9 cellular contexts compared by ENCODE assay signal in the genomic region with DNA sequence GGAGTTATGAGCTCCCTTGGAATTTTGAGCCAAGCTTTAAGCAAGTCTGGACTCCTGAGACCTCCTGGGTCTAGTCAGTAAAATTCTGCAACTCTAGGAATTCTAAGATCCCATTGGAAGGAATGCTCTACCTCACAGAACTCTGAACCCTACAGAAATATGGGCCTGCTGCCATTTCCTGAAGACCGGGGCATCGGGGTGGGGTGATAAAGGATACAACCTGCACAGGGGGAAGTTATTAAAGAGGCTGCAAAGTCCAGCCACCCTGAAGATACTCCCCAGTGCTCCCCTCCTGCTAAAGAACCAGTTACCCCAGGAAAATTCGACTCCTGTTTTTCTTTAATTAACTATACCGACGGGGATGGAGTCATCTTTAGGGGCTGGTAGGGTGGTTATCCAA. TPM values are rescaled to one million over a fixed set of nuclear protein-coding genes. Genes with fewer than 3 reads are reported as not detected.
DNase-seq lines count a peak whose midpoint lies in the region; ATAC-seq, FAIRE-seq and TF ChIP-seq lines count a peak whose summit lies in the region.
"Had no signal": no experiment of that assay in that cellular context is flagged by ENCODE, and none has a peak within 500 bp of the region (broad histone marks: within the 10 kb centered on the region; RNA-seq: fewer than 3 reads in every experiment).

No MANE protein-coding gene starts in this region.

- no peaks in the 10 kb centered on the region for H3K9me3 ChIP-seq in A549
- H3K9me3 ChIP-seq in adipocyte (ENCODE audit: control insufficient read depth, low read length): no peaks in the 10 kb centered on the region
- H3K9me3 ChIP-seq: BLaER1 had no signal

- no peak for TF ChIP-seq RAD21 in A549 (conservative IDR thresholded peaks at IDR 0.05 in 1 of 2, IDR thresholded peaks at IDR 0.05 in 1 of 2)

- ATAC-seq in A549 (no peak), memory B cell (ENCODE audit: low read depth) (no peak)

- peak overlapping the region; percentile 59 to 83 for H3K27ac ChIP-seq in A549
- H3K27ac ChIP-seq: BLaER1, foreskin keratinocyte had no signal

- DNase-seq in A549 (ENCODE audit: low read depth in 1 of 2, low spot score in 1 of 2): no peak
- DNase-seq in adipocyte (ENCODE audit: low read depth): no peak
- DNase-seq in memory B cell (ENCODE audit: low spot score in 2 of 2): no peak
- no peak for DNase-seq in GF-D8 (lab: John Stamatoyannopoulos, UW)
- DNase-seq in HCEC 1CT: no peak
- DNase-seq in iPS-NIHi11 (ENCODE audit: low spot score): no peak
- DNase-seq: SIG-M5 had no signal

- FAIRE-seq in A549 (lab: Jason Lieb, UNC): no peak

- TF ChIP-seq POLR2A in A549 (IDR thresholded peaks at IDR 0.05; ENCODE audit: low read length): no peak

- H3K4me3 ChIP-seq in A549: peak overlapping the region; percentile 39
- peak overlapping the region; percentile 98 for H3K4me3 ChIP-seq in adipocyte (ENCODE audit: low read length)
- H3K4me3 ChIP-seq: BLaER1 had no signal

- no peak for TF ChIP-seq EP300 in A549 (IDR thresholded peaks at IDR 0.05)

- no peak overlapping the region for H3K27ac Mint-ChIP-seq in memory B cell

- CTCF ChIA-PET in A549 (lab: Yijun Ruan, JAX): interaction anchor here (0.6 to 1.8 kb wide), 5 partner anchors 13 to 31 kb away, joined by 3 to 6 read pairs (median 4); a partner anchor contains a TSS

- peaks cover 27% of the 10 kb centered on the region for H3K4me1 Mint-ChIP-seq in memory B cell

- WGBS in A549 (ENCODE audit: missing lambda C conversion rate): 72% methylated on average over 5 of the region's 5 CpGs

- POLR2A ChIA-PET in A549 (lab: Yijun Ruan, JAX): interaction anchor here (0.5 to 2.9 kb wide), 4 partner anchors 11 to 88 kb away, joined by 3 to 23 read pairs (median 17); a partner anchor contains a TSS

- H3K27me3 Mint-ChIP-seq in memory B cell: no peaks in the 10 kb centered on the region

- peaks cover 22% of the 10 kb centered on the region for H3K36me3 ChIP-seq in adipocyte (ENCODE audit: control insufficient read depth, insufficient read depth, low read length, severe bottlenecking)

- H3K36me3 Mint-ChIP-seq in memory B cell: peaks cover 8% of the 10 kb centered on the region

- peak overlapping the region; percentile 75 for H3K9ac ChIP-seq in adipocyte (ENCODE audit: low read length)
- H3K9ac ChIP-seq: BLaER1 had no signal

- peaks cover 26% of the 10 kb centered on the region for H3K4me1 ChIP-seq in A549
- peaks cover 26% of the 10 kb centered on the region for H3K4me1 ChIP-seq in adipocyte (ENCODE audit: control insufficient read depth, insufficient read depth, low read length)
- H3K4me1 ChIP-seq: foreskin keratinocyte had no signal

- H3K27me3 ChIP-seq in adipocyte (replicated peaks; ENCODE audit: control insufficient read depth, insufficient read depth, low read length): no peaks in the 10 kb centered on the region
- H3K27me3 ChIP-seq: BLaER1, foreskin keratinocyte had no signal

- peak overlapping the region; percentile 96 for H3K4me2 ChIP-seq in A549

- TF ChIP-seq CTCF in A549 (IDR thresholded peaks at IDR 0.05): no peak

- H3K4me3 Mint-ChIP-seq in memory B cell: peak overlapping the region; percentile 3

- H3K9me3 Mint-ChIP-seq in memory B cell: no peaks in the 10 kb centered on the region

TF ChIP-seq in A549, 52 proteins besides CTCF, POLR2A, EP300 and RAD21:
- TF ChIP-seq NR3C1 (IDR thresholded peaks at IDR 0.05) (no peak), HOXB13 (CRISPR knock-in tag; IDR thresholded peaks at IDR 0.05; ENCODE audit: low read depth) (no peak), CBX2 (IDR thresholded peaks at IDR 0.05; ENCODE audit: borderline replicate concordance, low read depth) (no peak), MYC (IDR thresholded peaks at IDR 0.05; ENCODE audit: borderline replicate concordance, low read length) (no peak), NPAS2 (CRISPR knock-in tag; IDR thresholded peaks at IDR 0.05; ENCODE audit: borderline replicate concordance) (no peak)

RNA-seq across cellular contexts. Expression of a gene that starts 2.4 kb away (rescaled TPM):
- 7.6 and 9.1 TPM in 2 replicates for polyA plus RNA-seq in A549 (2011; rRNA removed)
- 22.2 and 27.1 TPM in 2 replicates for polyA plus RNA-seq in A549 (2012; cell fraction: cytosol; rRNA removed)
- 48.6 and 55.2 TPM in 2 replicates for polyA plus RNA-seq in A549 (2012; cell fraction: nucleus; rRNA removed)
- 18.7 to 21.9 TPM (median 21.8 TPM) in 3 replicates for polyA plus RNA-seq in A549 (2017; fragmentation: RNase III; extraction: RNeasy Plus Mini Kit Qiagen cat#74134 plus additional on column Dnase treatment)
- 15.4 and 15.8 TPM in 2 replicates for polyA minus RNA-seq in A549 (2011; rRNA and poly(A)+ RNA removed)

RNA-seq across cellular contexts. Expression of a gene that starts 11.5 kb away (rescaled TPM):
- polyA plus RNA-seq in A549 (2011; rRNA removed): 42.2 and 49.2 TPM in 2 replicates
- polyA plus RNA-seq in A549 (2012; cell fraction: cytosol; rRNA removed): 86.7 and 115 TPM in 2 replicates
- 97.2 and 109 TPM in 2 replicates for polyA plus RNA-seq in A549 (2012; cell fraction: nucleus; rRNA removed)
- polyA plus RNA-seq in A549 (2017; fragmentation: RNase III; extraction: RNeasy Plus Mini Kit Qiagen cat#74134 plus additional on column Dnase treatment): 75.3 to 86.0 TPM (median 79.4 TPM) in 3 replicates
- 23.2 and 33.1 TPM in 2 replicates for polyA minus RNA-seq in A549 (2011; rRNA and poly(A)+ RNA removed)

RNA-seq across cellular contexts. Expression of a gene that starts 14.3 kb away (rescaled TPM):
- polyA plus RNA-seq in A549 (2011; rRNA removed) (0.25 and 0.34 TPM in 2 replicates), A549 (2017; fragmentation: RNase III; extraction: RNeasy Plus Mini Kit Qiagen cat#74134 plus additional on column Dnase treatment) (2.7 to 3.6 TPM (median 3.4 TPM) in 3 replicates)
- 2.7 and 3.7 TPM in 2 replicates for polyA plus RNA-seq in A549 (2012; cell fraction: cytosol; rRNA removed)
- 4.6 and 8.2 TPM in 2 replicates for polyA plus RNA-seq in A549 (2012; cell fraction: nucleus; rRNA removed)
- polyA minus RNA-seq in A549 (2011; rRNA and poly(A)+ RNA removed): 0.50 and 0.73 TPM in 2 replicates

RNA-seq across cellular contexts. Expression of a gene that starts 51.8 kb away (rescaled TPM):
- polyA plus RNA-seq in A549 (2011; rRNA removed) (30.7 and 39.0 TPM in 2 replicates), A549 (2017; fragmentation: RNase III; extraction: RNeasy Plus Mini Kit Qiagen cat#74134 plus additional on column Dnase treatment) (74.8 to 93.7 TPM (median 86.4 TPM) in 3 replicates)
- 38.3 and 40.7 TPM in 2 replicates for polyA plus RNA-seq in A549 (2012; cell fraction: cytosol; rRNA removed)
- 229 and 279 TPM in 2 replicates for polyA plus RNA-seq in A549 (2012; cell fraction: nucleus; rRNA removed)
- 36.0 and 38.2 TPM in 2 replicates for polyA minus RNA-seq in A549 (2011; rRNA and poly(A)+ RNA removed)
